24 cellular contexts compared by ENCODE assay signal in the genomic region with DNA sequence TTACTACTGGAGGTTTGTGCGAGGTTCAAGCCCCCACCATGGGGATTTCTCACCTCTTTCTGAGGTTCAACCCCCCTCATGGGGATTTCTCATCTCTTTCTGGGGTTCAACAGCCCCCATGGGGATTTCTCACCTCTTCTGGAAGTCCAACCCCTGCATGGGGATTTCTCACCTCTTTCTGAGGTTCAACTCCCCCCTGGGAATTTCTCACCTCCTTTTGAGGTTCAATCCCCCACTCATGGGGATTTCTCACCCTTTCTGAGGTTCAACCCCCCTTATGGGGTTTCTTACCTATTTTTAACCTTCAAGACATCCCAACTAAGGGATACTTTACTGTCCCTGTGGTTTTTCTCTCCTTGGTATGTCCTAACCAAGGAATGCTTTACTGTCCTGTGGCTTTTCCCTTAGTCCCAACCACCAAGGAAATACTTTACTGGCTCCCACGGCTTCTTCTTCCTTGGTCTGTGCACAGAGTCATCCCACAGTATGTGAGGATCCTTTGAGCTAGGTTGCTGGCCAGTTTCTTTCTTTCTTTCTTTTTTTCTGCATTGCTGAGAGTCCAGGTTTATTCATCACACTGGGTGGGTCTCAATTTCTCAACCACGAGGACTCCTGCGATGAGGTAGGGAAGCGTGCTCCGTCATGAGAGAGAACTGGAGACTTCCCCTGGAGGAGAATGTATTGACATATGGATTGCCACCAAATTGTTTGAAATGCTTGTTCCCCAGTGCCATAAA.
DNase-seq lines count a peak whose midpoint lies in the region; ATAC-seq, FAIRE-seq and TF ChIP-seq lines count a peak whose summit lies in the region.
"Had no signal": no experiment of that assay in that cellular context is flagged by ENCODE, and none has a peak within 500 bp of the region (broad histone marks: within the 10 kb centered on the region; RNA-seq: fewer than 3 reads in every experiment).

No MANE protein-coding gene starts in this region.

- no peak overlapping the region for H3K27ac Mint-ChIP-seq in activated naive CD4-positive, alpha-beta T cell treated with anti-CD3 and anti-CD28 coated beads, Interleukin-2, amount 10 ng/mL, durations not matched to agents 7 days and 5 days
- H3K27ac Mint-ChIP-seq: activated CD8-positive, alpha-beta T cell treated with anti-CD3 and anti-CD28 coated beads, Interleukin-2, amount 10 ng/mL, durations not matched to agents 7 days and 5 days; neural progenitor cell; T-cell had no signal

- CTCF ChIA-PET in activated naive CD4-positive, alpha-beta T cell treated with anti-CD3 and anti-CD28 coated beads, Interleukin-2, amount 10 ng/mL, durations not matched to agents 7 days and 5 days (lab: Charles Lee): no interaction called here

- peak overlapping the region; percentile 56 for H3K4me3 ChIP-seq in epithelial cell of proximal tubule (ENCODE audit: low read depth, low read length)
- H3K4me3 ChIP-seq in suprapubic skin: peak overlapping the region; percentile 3
- H3K4me3 ChIP-seq: body of pancreas, gastroesophageal sphincter, lung, neural progenitor cell had no signal

- 50% methylated on average over 6 of the region's 6 CpGs for WGBS in suprapubic skin

- no peak for TF ChIP-seq POLR2A in suprapubic skin (IDR thresholded peaks at IDR 0.05)

- no peaks in the 10 kb centered on the region for H3K36me3 Mint-ChIP-seq in activated naive CD4-positive, alpha-beta T cell treated with anti-CD3 and anti-CD28 coated beads, Interleukin-2, amount 10 ng/mL, durations not matched to agents 7 days and 5 days
- H3K36me3 Mint-ChIP-seq: CD4-positive, alpha-beta memory T cell; neural progenitor cell; T-cell had no signal

- TF ChIP-seq CTCF in epithelial cell of proximal tubule (conservative IDR thresholded peaks at IDR 0.05; ENCODE audit: low read depth, low read length) (no peak), suprapubic skin (IDR thresholded peaks at IDR 0.05) (no peak)

- no peak overlapping the region for H3K4me3 Mint-ChIP-seq in activated naive CD4-positive, alpha-beta T cell treated with anti-CD3 and anti-CD28 coated beads, Interleukin-2, amount 10 ng/mL, durations not matched to agents 7 days and 5 days
- H3K4me3 Mint-ChIP-seq: activated CD8-positive, alpha-beta T cell treated with anti-CD3 and anti-CD28 coated beads, Interleukin-2, amount 10 ng/mL, durations not matched to agents 7 days and 5 days; CD4-positive, alpha-beta memory T cell; neural progenitor cell; T-cell had no signal

- peak; percentile 81 for DNase-seq in RCC 7860 (ENCODE audit: low spot score)
- peak; percentile 73 for DNase-seq in epithelial cell of proximal tubule (ENCODE audit: low read depth)
- no peak for DNase-seq in suprapubic skin (ENCODE audit: low spot score in 2 of 2)
- DNase-seq in DMS 273 (lab: John Stamatoyannopoulos, UW; ENCODE audit: unreplicated experiment): no peak
- DNase-seq in activated naive CD4-positive, alpha-beta T cell treated with anti-CD3 and anti-CD28 coated beads, Interleukin-2, amount 10 ng/mL, durations not matched to agents 7 days and 5 days: no peak
- DNase-seq: activated CD8-positive, alpha-beta T cell treated with anti-CD3 and anti-CD28 coated beads, Interleukin-2, amount 10 ng/mL, durations not matched to agents 7 days and 5 days; activated gamma-delta T cell treated with Interleukin-2 at 50 U/mL for 16 hours; activated T-cell treated with anti-CD3 and anti-CD28 coated beads, Interleukin-2, amount 50 U/mL, for 1 hour; body of pancreas; CD4-positive, alpha-beta memory T cell; NCI-H226; NCI-H748 treated with DMSO at 0.1 percent for 48 hours; Right ventricle myocardium superior; stimulated activated naive CD4-positive, alpha-beta T cell treated with Interleukin-2 at 50 U/mL for 16 hours; T-cell had no signal

- no peaks in the 10 kb centered on the region for H3K27me3 ChIP-seq in suprapubic skin
- H3K27me3 ChIP-seq: body of pancreas, neural progenitor cell had no signal

- peak overlapping the region; percentile 52 for H3K27ac ChIP-seq in suprapubic skin
- H3K27ac ChIP-seq: body of pancreas, gastroesophageal sphincter, neural progenitor cell had no signal

- ATAC-seq in GM18868 (IDR thresholded peaks at IDR 0.05; ENCODE audit: unreplicated experiment) (peak; percentile 35), GM21447 (IDR thresholded peaks at IDR 0.05; ENCODE audit: unreplicated experiment) (no peak)
- ATAC-seq: activated CD4-positive, CD25-positive, alpha-beta regulatory T cell treated with anti-CD3 and anti-CD28 coated beads, Interleukin-2, amount 50 U/mL, for 24 hours; activated CD8-positive, alpha-beta T cell treated with anti-CD3 and anti-CD28 coated beads, Interleukin-2, amount 10 ng/mL, durations not matched to agents 7 days and 5 days; body of pancreas; gastroesophageal sphincter; sciatic nerve; T-cell had no signal

- H3K9me3 Mint-ChIP-seq in activated naive CD4-positive, alpha-beta T cell treated with anti-CD3 and anti-CD28 coated beads, Interleukin-2, amount 10 ng/mL, durations not matched to agents 7 days and 5 days: peaks cover 12% of the 10 kb centered on the region

- peak; percentile 94 for FAIRE-seq in RCC 7860 (lab: Jason Lieb, UNC)
- FAIRE-seq: H54, TTC549 had no signal

- no peaks in the 10 kb centered on the region for H3K4me1 ChIP-seq in suprapubic skin
- H3K4me1 ChIP-seq: body of pancreas, gastroesophageal sphincter, neural progenitor cell had no signal

- no peaks in the 10 kb centered on the region for H3K9me3 ChIP-seq in suprapubic skin
- H3K9me3 ChIP-seq: body of pancreas, gastroesophageal sphincter had no signal

- TF ChIP-seq EP300 in suprapubic skin (IDR thresholded peaks at IDR 0.05): no peak

- H3K27me3 Mint-ChIP-seq in activated naive CD4-positive, alpha-beta T cell treated with anti-CD3 and anti-CD28 coated beads, Interleukin-2, amount 10 ng/mL, durations not matched to agents 7 days and 5 days: no peaks in the 10 kb centered on the region
- H3K27me3 Mint-ChIP-seq: CD4-positive, alpha-beta memory T cell; T-cell had no signal

- H3K36me3 ChIP-seq in suprapubic skin: no peaks in the 10 kb centered on the region
- H3K36me3 ChIP-seq: gastroesophageal sphincter, neural progenitor cell had no signal

- no peaks in the 10 kb centered on the region for H3K4me1 Mint-ChIP-seq in activated naive CD4-positive, alpha-beta T cell treated with anti-CD3 and anti-CD28 coated beads, Interleukin-2, amount 10 ng/mL, durations not matched to agents 7 days and 5 days
- H3K4me1 Mint-ChIP-seq: CD4-positive, alpha-beta memory T cell; neural progenitor cell; T-cell had no signal

Comparison
In these comparisons a context has a peak if more than half of its experiments do, and no peak if none do; other contexts are left out.
1. DNase-seq: peak in RCC 7860 (single experiment) and epithelial cell of proximal tubule (single experiment); none in suprapubic skin (0 of 2), DMS 273 (single experiment) and activated naive CD4-positive, alpha-beta T cell treated with anti-CD3 and anti-CD28 coated beads, Interleukin-2, amount 10 ng/mL, durations not matched to agents 7 days and 5 days (single experiment).